11 cellular contexts compared by ENCODE assay signal in the genomic region with DNA sequence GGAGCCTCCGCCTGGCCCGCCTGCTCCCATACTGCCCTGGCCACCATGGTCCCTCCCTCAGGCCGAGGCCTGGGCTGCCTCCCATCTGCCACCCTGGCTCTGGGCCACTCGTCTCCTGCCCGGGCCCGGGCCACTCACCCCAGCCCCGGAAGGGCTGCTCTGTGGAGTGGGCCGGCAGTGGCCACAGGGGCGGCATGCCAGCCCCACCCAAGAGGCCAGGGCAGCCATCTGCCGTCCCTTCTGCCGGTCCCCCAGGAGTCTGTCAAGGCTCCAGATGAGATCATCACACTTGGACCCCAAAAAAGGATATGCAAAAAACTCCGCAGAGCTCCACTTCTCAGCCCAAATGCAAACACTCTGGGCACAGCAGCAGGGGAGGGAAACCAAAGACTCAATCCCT. TPM values are rescaled to one million over a fixed set of nuclear protein-coding genes. Genes with fewer than 3 reads are reported as not detected.
DNase-seq lines count a peak whose midpoint lies in the region; ATAC-seq and TF ChIP-seq lines count a peak whose summit lies in the region.
"Had no signal": no experiment of that assay in that cellular context is flagged by ENCODE, and none has a peak within 500 bp of the region (broad histone marks: within the 10 kb centered on the region; RNA-seq: fewer than 3 reads in every experiment).

No MANE protein-coding gene starts in this region.

- in situ Hi-C loops in GM13976 (cut with MboI; ENCODE audit: low sequenced_read_pairs, unreplicated experiment) = no loop called here

- CTCF ChIA-PET in activated CD4-positive, alpha-beta T cell treated with anti-CD3 and anti-CD28 coated beads for 36 hours (lab: Charles Lee) = interaction anchor here (0.6 kb wide), 1 partner anchor 655 kb away, joined by 4 read pairs; no protein-coding TSS in a partner anchor

- POLR2A ChIA-PET in activated CD4-positive, alpha-beta T cell treated with anti-CD3 and anti-CD28 coated beads for 36 hours (lab: Charles Lee) = no interaction called here

- H3K4me3 Mint-ChIP-seq in activated CD4-positive, alpha-beta T cell treated with anti-CD3 and anti-CD28 coated beads for 36 hours = no peak overlapping the region
- H3K4me3 Mint-ChIP-seq: activated CD4-positive, alpha-beta T cell treated with anti-CD3 and anti-CD28 coated beads, Interleukin-2, amount 10 ng/mL, durations not matched to agents 24 days and 14 days had no signal

- DNase-seq in ascending aorta (ENCODE audit: low spot score in 2 of 2) (peak in 1 of 2 donors; percentile 78), right lobe of liver (no peak), substantia nigra (lab: John Stamatoyannopoulos, UW) (peak in 42 of 49 donors; percentile 21 to 91 (median 57)), SHP77 treated with DMSO at 0.1 percent for 48 hours (lab: John Stamatoyannopoulos, UW) (no peak), smooth muscle cell (lab: John Stamatoyannopoulos, UW; ENCODE audit: unreplicated experiment) (no peak), GM13976 (ENCODE audit: low spot score) (no peak)
- DNase-seq in activated CD4-positive, alpha-beta T cell treated with anti-CD3 and anti-CD28 coated beads for 36 hours = no peak
- DNase-seq: activated CD4-positive, alpha-beta T cell treated with anti-CD3 and anti-CD28 coated beads, Interleukin-2, amount 10 ng/mL, durations not matched to agents 24 days and 14 days had no signal

- no peak overlapping the region for H3K4me2 ChIP-seq in smooth muscle cell

- H3K9me3 ChIP-seq in ascending aorta (no peaks in the 10 kb centered on the region), right lobe of liver (no peaks in the 10 kb centered on the region), smooth muscle cell (replicated peaks; ENCODE audit: low read depth) (no peaks in the 10 kb centered on the region)

- WGBS in right lobe of liver (ENCODE audit: insufficient coverage, low coverage, low lambda C conversion rate, missing lambda C conversion rate) = 66% methylated on average over 4 of the region's 12 CpGs
- 97% methylated on average over 12 of the region's 12 CpGs for WGBS in smooth muscle cell (ENCODE audit: low lambda C conversion rate)

- TF ChIP-seq POLR2A in right lobe of liver (IDR thresholded peaks at IDR 0.05) = no peak

- H3K79me2 ChIP-seq in smooth muscle cell (ENCODE audit: low read depth) = peaks cover 59% of the 10 kb centered on the region

- no peaks in the 10 kb centered on the region for H3K36me3 Mint-ChIP-seq in activated CD4-positive, alpha-beta T cell treated with anti-CD3 and anti-CD28 coated beads for 36 hours (ENCODE audit: low read depth)

- peak; percentile 50 for ATAC-seq in GM18861 (IDR thresholded peaks at IDR 0.05; ENCODE audit: unreplicated experiment)
- ATAC-seq in right lobe of liver = peak in 1 of 4 donors; percentile 8
- no peak for ATAC-seq in activated CD4-positive, alpha-beta T cell treated with anti-CD3 and anti-CD28 coated beads for 36 hours
- ATAC-seq: Panc1 had no signal

- intact Hi-C loops in ascending aorta (cut with DNase I) = no loop called here
- intact Hi-C loops in right lobe of liver (cut with DNase I) = no loop called here
- intact Hi-C loops in activated CD4-positive, alpha-beta T cell treated with anti-CD3 and anti-CD28 coated beads for 36 hours (cut with DNase I, micrococcal nuclease) = no loop called here

- peaks cover 14% of the 10 kb centered on the region for H3K4me1 Mint-ChIP-seq in activated CD4-positive, alpha-beta T cell treated with anti-CD3 and anti-CD28 coated beads for 36 hours

- no peak overlapping the region for H3K9ac ChIP-seq in smooth muscle cell (ENCODE audit: low read depth)

- H3K9me3 Mint-ChIP-seq in activated CD4-positive, alpha-beta T cell treated with anti-CD3 and anti-CD28 coated beads for 36 hours (ENCODE audit: low read depth) = no peaks in the 10 kb centered on the region
- H3K9me3 Mint-ChIP-seq: activated CD4-positive, alpha-beta T cell treated with anti-CD3 and anti-CD28 coated beads, Interleukin-2, amount 10 ng/mL, durations not matched to agents 24 days and 14 days had no signal

- peaks cover 4% of the 10 kb centered on the region for H3F3A ChIP-seq in smooth muscle cell (ENCODE audit: low read depth)

- H3K27me3 Mint-ChIP-seq in activated CD4-positive, alpha-beta T cell treated with anti-CD3 and anti-CD28 coated beads for 36 hours = no peaks in the 10 kb centered on the region
- H3K27me3 Mint-ChIP-seq: activated CD4-positive, alpha-beta T cell treated with anti-CD3 and anti-CD28 coated beads, Interleukin-2, amount 10 ng/mL, durations not matched to agents 24 days and 14 days had no signal

- TF ChIP-seq CTCF in ascending aorta (IDR thresholded peaks at IDR 0.05) = no peak
- no peak for TF ChIP-seq CTCF in right lobe of liver (IDR thresholded peaks at IDR 0.05)
- no peak for TF ChIP-seq CTCF in smooth muscle cell (IDR thresholded peaks at IDR 0.05; ENCODE audit: borderline replicate concordance, insufficient read depth, poor library complexity, severe bottlenecking)
- no peak for TF ChIP-seq CTCF in GM13976 (IDR thresholded peaks at IDR 0.05; ENCODE audit: borderline replicate concordance, control extremely low read depth, extremely low read depth, insufficient read depth, missing control alignments)

- peaks cover 78% of the 10 kb centered on the region for H4K20me1 ChIP-seq in smooth muscle cell (ENCODE audit: low read depth)

- H3K4me3 ChIP-seq in ascending aorta (peak overlapping the region in 1 of 2 donors; percentile 54), right lobe of liver (no peak overlapping the region), smooth muscle cell (no peak overlapping the region)

- H3K27ac Mint-ChIP-seq in activated CD4-positive, alpha-beta T cell treated with anti-CD3 and anti-CD28 coated beads for 36 hours = no peak overlapping the region
- H3K27ac Mint-ChIP-seq: activated CD4-positive, alpha-beta T cell treated with anti-CD3 and anti-CD28 coated beads, Interleukin-2, amount 10 ng/mL, durations not matched to agents 24 days and 14 days had no signal

- H3K27me3 ChIP-seq in ascending aorta = no peaks in the 10 kb centered on the region
- H3K27me3 ChIP-seq in right lobe of liver = no peaks in the 10 kb centered on the region
- no peaks in the 10 kb centered on the region for H3K27me3 ChIP-seq in smooth muscle cell (ENCODE audit: low read depth)

- H3K27ac ChIP-seq in ascending aorta = peak overlapping the region; percentile 93 to 99
- H3K27ac ChIP-seq in right lobe of liver = peak overlapping the region in 2 of 3 donors; percentile 10 to 22
- peak overlapping the region; percentile 88 for H3K27ac ChIP-seq in substantia nigra (ENCODE audit: low read depth, low read length, poor library complexity, severe bottlenecking)
- H3K27ac ChIP-seq in smooth muscle cell (ENCODE audit: low read depth) = no peak overlapping the region

- H2AFZ ChIP-seq in smooth muscle cell (ENCODE audit: low read depth) = no peak overlapping the region

- H3K36me3 ChIP-seq in ascending aorta = no peaks in the 10 kb centered on the region
- no peaks in the 10 kb centered on the region for H3K36me3 ChIP-seq in right lobe of liver
- peaks cover 3% of the 10 kb centered on the region for H3K36me3 ChIP-seq in smooth muscle cell (ENCODE audit: low read depth)

- H3K4me1 ChIP-seq in ascending aorta (peaks cover 20 to 76% of the 10 kb centered on the region in 2 donors), right lobe of liver (no peaks in the 10 kb centered on the region), smooth muscle cell (ENCODE audit: low read depth) (peaks cover 7% of the 10 kb centered on the region)

RNA-seq across cellular contexts. Expression of gene TLDC2, which starts 23.8 kb away (rescaled TPM):
- total RNA-seq in ascending aorta (not detected), right lobe of liver (under 1 TPM in 1 of 6 experiments, not detected in 5; 0.43 TPM), smooth muscle cell (not detected in 2 replicates)
- not detected in 2 replicates for polyA plus RNA-seq in smooth muscle cell
- total RNA-seq in activated CD4-positive, alpha-beta T cell treated with anti-CD3 and anti-CD28 coated beads for 36 hours = not detected
- total RNA-seq: activated CD4-positive, alpha-beta T cell treated with anti-CD3 and anti-CD28 coated beads, Interleukin-2, amount 10 ng/mL, durations not matched to agents 24 days and 14 days; LHCN-M2 had no signal

Comparison
In these comparisons a context has a peak if more than half of its experiments do, and no peak if none do; other contexts are left out.
1. DNase-seq: peak in substantia nigra (42 of 49); none in right lobe of liver (0 of 3), SHP77 treated with DMSO at 0.1 percent for 48 hours (single experiment), smooth muscle cell (single experiment), activated CD4-positive, alpha-beta T cell treated with anti-CD3 and anti-CD28 coated beads for 36 hours (single experiment) and GM13976 (single experiment).